ENCODE assay signal across 27 cellular contexts in genomic region chr1:30373471-30374399, GRCh38.
A peak's percentile ranks its signal among the peaks of the same experiment; 100 is the strongest.
DNase-seq lines count a peak whose midpoint lies in the region; ATAC-seq and TF ChIP-seq lines count a peak whose summit lies in the region.
"Had no signal": no experiment of that assay in that cellular context is flagged by ENCODE, and none has a peak within 500 bp of the region (broad histone marks: within the 10 kb centered on the region; RNA-seq: fewer than 3 reads in every experiment).

No MANE protein-coding gene starts in this region.

- no peak overlapping the region for H2BK12ac ChIP-seq in H9 (ENCODE audit: insufficient read length, low read depth, low read length)

- H3K14ac ChIP-seq in H9 (ENCODE audit: insufficient read depth, low read length): no peak overlapping the region

- POLR2A ChIA-PET in activated CD8-positive, alpha-beta T cell treated with anti-CD3 and anti-CD28 coated beads, Interleukin-2, amount 10 ng/mL, durations not matched to agents 7 days and 5 days (lab: Charles Lee): no interaction called here
- POLR2A ChIA-PET in activated CD8-positive, alpha-beta T cell treated with anti-CD3 and anti-CD28 coated beads for 36 hours (lab: Charles Lee): no interaction called here

- no CpG with 5 or more reads among the region's 25 CpGs for WGBS in H9 (ENCODE audit: extremely low coverage, insufficient read length, low lambda C conversion rate)
- WGBS in sigmoid colon, 2 donors: 63 to 81% methylated on average over 25 of the region's 25 CpGs

- DNase-seq in activated CD8-positive, alpha-beta T cell treated with anti-CD3 and anti-CD28 coated beads, Interleukin-2, amount 10 ng/mL, durations not matched to agents 7 days and 5 days: peak; percentile 11
- no peak for DNase-seq in activated CD8-positive, alpha-beta T cell treated with anti-CD3 and anti-CD28 coated beads for 36 hours
- DNase-seq in H9: peak; percentile 18
- DNase-seq in islet precursor cell: peak; percentile 42
- DNase-seq in sigmoid colon: peak; percentile 29
- DNase-seq in superior temporal gyrus (ENCODE audit: extremely low spot score): no peak
- no peak for DNase-seq in stimulated activated CD4-positive, alpha-beta T cell treated with anti-CD3 and anti-CD28 coated beads, Interleukin-4, amount 100 ng/mL, for 1 hour
- DNase-seq: 8988T; activated CD4-positive, alpha-beta T cell treated with anti-CD3 and anti-CD28 coated beads, Interleukin-2, amount 50 U/mL, for 48 hours; activated CD4-positive, CD25-positive, alpha-beta regulatory T cell treated with anti-CD3 and anti-CD28 coated beads, Interleukin-2, amount 50 U/mL, for 72 hours; activated effector memory CD4-positive, alpha-beta T cell treated with Interleukin-2 at 50 U/mL for 16 hours; activated naive CD8-positive, alpha-beta T cell treated with anti-CD3 and anti-CD28 coated beads for 36 hours; activated T-cell treated with anti-CD3 and anti-CD28 coated beads, Interleukin-2, amount 50 U/mL, for 1 hour; caudate nucleus; DMS79; HFFc6; mucosa of descending colon; NCI-H1048; NCI-H446 treated with DMSO at 0.1 percent for 48 hours; NCI-H774; pancreas; SHP77 treated with DMSO at 0.1 percent for 48 hours; transverse colon had no signal

- H2BK20ac ChIP-seq in H9 (ENCODE audit: low read depth, low read length, poor library complexity, severe bottlenecking): no peak overlapping the region

- H4K8ac ChIP-seq in H9 (replicated peaks; ENCODE audit: insufficient read length, low read depth, low read length): no peak overlapping the region

- H3K9ac ChIP-seq in H9 (ENCODE audit: extremely low read depth, insufficient read length, low read length): no peak overlapping the region

- no peak overlapping the region for H3K4me3 Mint-ChIP-seq in activated CD8-positive, alpha-beta T cell treated with anti-CD3 and anti-CD28 coated beads, Interleukin-2, amount 10 ng/mL, durations not matched to agents 7 days and 5 days
- no peak overlapping the region for H3K4me3 Mint-ChIP-seq in activated CD8-positive, alpha-beta T cell treated with anti-CD3 and anti-CD28 coated beads for 36 hours
- H3K4me3 Mint-ChIP-seq in H9: no peak overlapping the region
- H3K4me3 Mint-ChIP-seq: activated naive CD8-positive, alpha-beta T cell treated with anti-CD3 and anti-CD28 coated beads for 36 hours; GM23338; HFFc6; nephron progenitor cell had no signal

- H3K36me3 ChIP-seq in sigmoid colon: no peaks in the 10 kb centered on the region
- H3K36me3 ChIP-seq: pancreas, Peyer's patch, transverse colon had no signal

- H3K27me3 ChIP-seq in H9 (ENCODE audit: insufficient read depth, low read length) (no peaks in the 10 kb centered on the region), sigmoid colon (peaks cover 0 to 26% (median 0%) of the 10 kb centered on the region in 3 donors)
- H3K27me3 ChIP-seq: pancreas, Peyer's patch had no signal

- H3K56ac ChIP-seq in H9 (ENCODE audit: insufficient read length, low read depth, low read length): no peak overlapping the region

- no peak for TF ChIP-seq EP300 in sigmoid colon (IDR thresholded peaks at IDR 0.05)

- H3K9me3 ChIP-seq in H9 (ENCODE audit: control insufficient read depth, low read depth, low read length) (no peaks in the 10 kb centered on the region), sigmoid colon (no peaks in the 10 kb centered on the region)
- H3K9me3 ChIP-seq: mucosa of descending colon, pancreas, Peyer's patch, transverse colon had no signal

- TF ChIP-seq CTCF in activated CD8-positive, alpha-beta T cell treated with anti-CD3 and anti-CD28 coated beads for 36 hours (IDR thresholded peaks at IDR 0.05): no peak
- TF ChIP-seq CTCF in H9 (conservative IDR thresholded peaks at IDR 0.05): no peak
- no peak for TF ChIP-seq CTCF in sigmoid colon (IDR thresholded peaks at IDR 0.05)

- H3K36me3 Mint-ChIP-seq in activated CD8-positive, alpha-beta T cell treated with anti-CD3 and anti-CD28 coated beads, Interleukin-2, amount 10 ng/mL, durations not matched to agents 7 days and 5 days (ENCODE audit: low read depth): no peaks in the 10 kb centered on the region
- H3K36me3 Mint-ChIP-seq in activated CD8-positive, alpha-beta T cell treated with anti-CD3 and anti-CD28 coated beads for 36 hours (ENCODE audit: low read depth): no peaks in the 10 kb centered on the region
- no peaks in the 10 kb centered on the region for H3K36me3 Mint-ChIP-seq in H9 (ENCODE audit: insufficient read depth in 1 of 3, low read depth in 3 of 3)
- H3K36me3 Mint-ChIP-seq: activated naive CD8-positive, alpha-beta T cell treated with anti-CD3 and anti-CD28 coated beads for 36 hours had no signal

- H3K9me3 Mint-ChIP-seq in activated CD8-positive, alpha-beta T cell treated with anti-CD3 and anti-CD28 coated beads, Interleukin-2, amount 10 ng/mL, durations not matched to agents 7 days and 5 days (ENCODE audit: insufficient read depth): no peaks in the 10 kb centered on the region
- H3K9me3 Mint-ChIP-seq in activated CD8-positive, alpha-beta T cell treated with anti-CD3 and anti-CD28 coated beads for 36 hours: no peaks in the 10 kb centered on the region
- H3K9me3 Mint-ChIP-seq in H9: no peaks in the 10 kb centered on the region; a peak in 1 of 5 replicates
- H3K9me3 Mint-ChIP-seq: activated naive CD8-positive, alpha-beta T cell treated with anti-CD3 and anti-CD28 coated beads for 36 hours; GM23338; HFFc6; nephron progenitor cell had no signal

- ATAC-seq in activated CD8-positive, alpha-beta T cell treated with anti-CD3 and anti-CD28 coated beads, Interleukin-2, amount 10 ng/mL, durations not matched to agents 7 days and 5 days: no peak
- no peak for ATAC-seq in activated CD8-positive, alpha-beta T cell treated with anti-CD3 and anti-CD28 coated beads for 36 hours
- ATAC-seq in GM21515 (IDR thresholded peaks at IDR 0.05; ENCODE audit: unreplicated experiment): no peak
- ATAC-seq: pancreas had no signal

- CTCF ChIA-PET in activated CD8-positive, alpha-beta T cell treated with anti-CD3 and anti-CD28 coated beads, Interleukin-2, amount 10 ng/mL, durations not matched to agents 7 days and 5 days (lab: Charles Lee): interaction anchor here (1.3 kb wide), 1 partner anchor 11 kb away, joined by 3 read pairs; no protein-coding TSS in a partner anchor
- CTCF ChIA-PET in activated CD8-positive, alpha-beta T cell treated with anti-CD3 and anti-CD28 coated beads for 36 hours (lab: Charles Lee): no interaction called here

- H3K27me3 Mint-ChIP-seq in activated CD8-positive, alpha-beta T cell treated with anti-CD3 and anti-CD28 coated beads, Interleukin-2, amount 10 ng/mL, durations not matched to agents 7 days and 5 days (ENCODE audit: low read depth): no peaks in the 10 kb centered on the region
- H3K27me3 Mint-ChIP-seq in activated CD8-positive, alpha-beta T cell treated with anti-CD3 and anti-CD28 coated beads for 36 hours: peaks cover 4% of the 10 kb centered on the region
- H3K27me3 Mint-ChIP-seq in H9 (ENCODE audit: low read depth): no peaks in the 10 kb centered on the region; the same call in none of the 2 replicates

- no peak overlapping the region for H3K18ac ChIP-seq in H9 (ENCODE audit: insufficient read length, low read depth, low read length)

- no peak overlapping the region for H3K4me3 ChIP-seq in sigmoid colon
- H3K4me3 ChIP-seq: GM23338, mucosa of descending colon, pancreas, Peyer's patch, transverse colon had no signal

- H3K23me2 ChIP-seq in H9 (ENCODE audit: insufficient read length, low read depth, low read length, poor library complexity, severe bottlenecking): no peaks in the 10 kb centered on the region

- H3K23ac ChIP-seq in H9 (ENCODE audit: insufficient read length, low read depth, low read length): no peak overlapping the region

- no peaks in the 10 kb centered on the region for H3K4me1 Mint-ChIP-seq in activated CD8-positive, alpha-beta T cell treated with anti-CD3 and anti-CD28 coated beads, Interleukin-2, amount 10 ng/mL, durations not matched to agents 7 days and 5 days (ENCODE audit: low read depth)
- H3K4me1 Mint-ChIP-seq in activated CD8-positive, alpha-beta T cell treated with anti-CD3 and anti-CD28 coated beads for 36 hours (ENCODE audit: low read depth): no peaks in the 10 kb centered on the region
- peaks cover 2 to 24% of the 10 kb centered on the region in 2 experiments; a peak in 3 of 4 replicates for H3K4me1 Mint-ChIP-seq in H9
- H3K4me1 Mint-ChIP-seq: activated naive CD8-positive, alpha-beta T cell treated with anti-CD3 and anti-CD28 coated beads for 36 hours had no signal

- TF ChIP-seq POLR2A in sigmoid colon (IDR thresholded peaks at IDR 0.05): no peak

- H2BK15ac ChIP-seq in H9 (ENCODE audit: low read depth, low read length): no peak overlapping the region

- no peak overlapping the region for H3K27ac Mint-ChIP-seq in activated CD8-positive, alpha-beta T cell treated with anti-CD3 and anti-CD28 coated beads, Interleukin-2, amount 10 ng/mL, durations not matched to agents 7 days and 5 days
- no peak overlapping the region for H3K27ac Mint-ChIP-seq in activated CD8-positive, alpha-beta T cell treated with anti-CD3 and anti-CD28 coated beads for 36 hours
- H3K27ac Mint-ChIP-seq in H9: 0 out of 7 replicates have a peak overlapping the region, but pooled peaks of 1 of the 3 experiments have one; percentile 44
- H3K27ac Mint-ChIP-seq: activated naive CD8-positive, alpha-beta T cell treated with anti-CD3 and anti-CD28 coated beads for 36 hours; GM23338; HFFc6; nephron progenitor cell had no signal

- intact Hi-C loops in activated CD8-positive, alpha-beta T cell treated with anti-CD3 and anti-CD28 coated beads for 36 hours (cut with micrococcal nuclease): no loop called here
- intact Hi-C loops in sigmoid colon (cut with DNase I): no loop called here

- H3K4me1 ChIP-seq in H9 (ENCODE audit: insufficient read depth, low read length) (no peaks in the 10 kb centered on the region), sigmoid colon (peaks cover 0 to under 1% (median 0%) of the 10 kb centered on the region in 4 donors)
- H3K4me1 ChIP-seq: pancreas, Peyer's patch, transverse colon had no signal

- no peaks in the 10 kb centered on the region for H3K79me2 ChIP-seq in H9 (ENCODE audit: insufficient read depth, low read length)

- no peak overlapping the region for H2BK120ac ChIP-seq in H9 (ENCODE audit: low read depth, low read length, poor library complexity, severe bottlenecking)

- H2AFZ ChIP-seq in H9 (ENCODE audit: low read length): no peak overlapping the region
- H2AFZ ChIP-seq: GM23338 had no signal

- H4K91ac ChIP-seq in H9 (ENCODE audit: insufficient read length, low read depth, low read length): no peak overlapping the region

- no peak overlapping the region for H3T11ph ChIP-seq in H9 (ENCODE audit: low read length)

- no peak overlapping the region for H3K4ac ChIP-seq in H9 (ENCODE audit: low read depth, low read length)

- H3K4me2 ChIP-seq in H9 (ENCODE audit: insufficient read depth, insufficient read length, low read length): no peak overlapping the region
- H3K4me2 ChIP-seq: GM23338 had no signal

- H3K27ac ChIP-seq in H9 (ENCODE audit: insufficient read length, low read depth, low read length) (no peak overlapping the region), sigmoid colon (no peak overlapping the region)
- H3K27ac ChIP-seq: pancreas, Peyer's patch, transverse colon had no signal

- H2AK5ac ChIP-seq in H9 (ENCODE audit: insufficient read length, low read length): no peak overlapping the region

- peaks cover 2% of the 10 kb centered on the region for H4K20me1 ChIP-seq in H9 (ENCODE audit: control insufficient read depth, insufficient read depth, insufficient read length)

- no peak overlapping the region for H4K5ac ChIP-seq in H9 (ENCODE audit: insufficient read length, low read depth, low read length)

- H3K79me1 ChIP-seq in H9 (ENCODE audit: insufficient read depth, low read depth, low read length, poor library complexity, severe bottlenecking): no peaks in the 10 kb centered on the region

- H2BK5ac ChIP-seq in H9 (ENCODE audit: insufficient read length, low read length): no peak overlapping the region

Comparison
In these comparisons a context has a peak if more than half of its experiments do, and no peak if none do; other contexts are left out.
1. DNase-seq: peak in activated CD8-positive, alpha-beta T cell treated with anti-CD3 and anti-CD28 coated beads, Interleukin-2, amount 10 ng/mL, durations not matched to agents 7 days and 5 days (single experiment), H9 (single experiment), islet precursor cell (single experiment) and sigmoid colon (single experiment); none in activated CD8-positive, alpha-beta T cell treated with anti-CD3 and anti-CD28 coated beads for 36 hours (single experiment), superior temporal gyrus (single experiment) and stimulated activated CD4-positive, alpha-beta T cell treated with anti-CD3 and anti-CD28 coated beads, Interleukin-4, amount 100 ng/mL, for 1 hour (single experiment).